9 cellular contexts compared by ENCODE assay signal in the genomic region with DNA sequence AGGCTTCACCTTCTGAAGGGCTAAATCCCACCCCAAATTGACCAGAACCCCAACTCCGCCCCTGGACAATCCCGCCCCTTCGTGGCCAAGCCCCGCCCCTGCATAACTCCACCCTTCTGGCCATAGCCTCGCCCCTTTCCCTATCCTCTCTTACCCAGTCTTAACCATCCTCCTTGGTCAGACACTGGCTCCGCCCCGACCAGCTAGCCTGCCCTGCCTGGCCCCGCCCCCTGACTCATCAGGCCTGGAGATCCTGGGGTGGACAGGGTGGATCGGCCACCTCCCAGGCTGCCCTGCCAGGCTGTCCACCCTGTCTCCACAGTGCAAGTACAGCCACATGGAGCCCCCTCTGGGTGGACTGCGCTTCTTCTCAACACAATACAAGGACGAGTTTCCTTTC. TPM values are rescaled to one million over a fixed set of nuclear protein-coding genes. Genes with fewer than 3 reads are reported as not detected.
A peak's percentile ranks its signal among the peaks of the same experiment; 100 is the strongest.
DNase-seq lines count a peak whose midpoint lies in the region; ATAC-seq and TF ChIP-seq lines count a peak whose summit lies in the region.
"Had no signal": no experiment of that assay in that cellular context is flagged by ENCODE, and none has a peak within 500 bp of the region (broad histone marks: within the 10 kb centered on the region; RNA-seq: fewer than 3 reads in every experiment).

No MANE protein-coding gene starts in this region.

- DNase-seq in stimulated activated CD4-positive, alpha-beta T cell treated with anti-CD3 and anti-CD28 coated beads, Interleukin-2, amount 100 ng/mL, for 24 hours, result peak; percentile 19 to 36
- DNase-seq in stimulated activated CD4-positive, alpha-beta T cell treated with anti-CD3 and anti-CD28 coated beads, Interleukin-4, amount 100 ng/mL, for 24 hours, result no peak
- peak; percentile 73 for DNase-seq in SK-N-SH
- DNase-seq in fibroblast of the conjunctiva (ENCODE audit: low read depth), result peak; percentile 75
- peak; percentile 82 for DNase-seq in sciatic nerve (ENCODE audit: low spot score)
- DNase-seq in globus pallidus (ENCODE audit: low spot score), result no peak
- DNase-seq in NCI-H510A (lab: John Stamatoyannopoulos, UW), result no peak
- no peak for DNase-seq in esophagus muscularis mucosa (ENCODE audit: extremely low spot score)

- H3K79me2 ChIP-seq in SK-N-SH (ENCODE audit: insufficient read depth), result no peaks in the 10 kb centered on the region

- intact Hi-C loops in sciatic nerve (cut with DNase I) (no loop called here), esophagus muscularis mucosa (cut with DNase I) (no loop called here)

- TF ChIP-seq RAD21 in SK-N-SH (IDR thresholded peaks at IDR 0.05; ENCODE audit: low read length), result no peak

- CTCF ChIA-PET in SK-N-SH (lab: Yijun Ruan, JAX), result no interaction called here

- peak overlapping the region; percentile 69; the same call in 1 of the 2 replicates for H2AFZ ChIP-seq in SK-N-SH (ENCODE audit: low read depth)

- H3K4me1 ChIP-seq in SK-N-SH (ENCODE audit: control insufficient read depth in 1 of 2, insufficient read depth in 2 of 2, low read depth in 1 of 2, low read length in 1 of 2), result peaks cover 0 to 13% of the 10 kb centered on the region in 2 experiments; a peak in 1 of 4 replicates
- peaks cover 6 to 33% (median 26%) of the 10 kb centered on the region in 4 donors for H3K4me1 ChIP-seq in esophagus muscularis mucosa

- POLR2A ChIA-PET in SK-N-SH (lab: Yijun Ruan, JAX), result no interaction called here

- H3K36me3 ChIP-seq in SK-N-SH (replicated peaks in 1 of 2; ENCODE audit: control insufficient read depth in 1 of 2, insufficient read depth in 2 of 2, low read length in 1 of 2), result no peaks in the 10 kb centered on the region
- H3K36me3 ChIP-seq in esophagus muscularis mucosa, result no peaks in the 10 kb centered on the region
- H3K36me3 ChIP-seq: neutrophil had no signal

- H3K4me3 ChIP-seq in SK-N-SH (ENCODE audit: low read depth in 2 of 2, low read length in 1 of 2) (no peak overlapping the region), esophagus muscularis mucosa (no peak overlapping the region)

- 18% methylated on average over 7 of the region's 11 CpGs for WGBS in SK-N-SH (ENCODE audit: low lambda C conversion rate)
- WGBS in esophagus muscularis mucosa, result 40% methylated on average over 10 of the region's 11 CpGs

- H3K9me3 ChIP-seq in SK-N-SH (no peaks in the 10 kb centered on the region), esophagus muscularis mucosa (no peaks in the 10 kb centered on the region)
- H3K9me3 ChIP-seq: neutrophil had no signal

- H3K27ac ChIP-seq in SK-N-SH (ENCODE audit: low read depth in 2 of 2, low read length in 1 of 2), result no peak overlapping the region; a peak in 1 of 4 replicates
- no peak overlapping the region for H3K27ac ChIP-seq in esophagus muscularis mucosa (replicated peaks in 1 of 4)
- H3K27ac ChIP-seq: neutrophil had no signal

- TF ChIP-seq EP300 in SK-N-SH (IDR thresholded peaks at IDR 0.05; ENCODE audit: borderline replicate concordance in 1 of 2, low read depth in 1 of 2, low read length in 1 of 2) (no peak), esophagus muscularis mucosa (IDR thresholded peaks at IDR 0.05) (no peak)

- no peaks in the 10 kb centered on the region for H3K9me2 ChIP-seq in SK-N-SH

- no peak for TF ChIP-seq POLR2A in esophagus muscularis mucosa (IDR thresholded peaks at IDR 0.05; ENCODE audit: low read depth)

- TF ChIP-seq CTCF in SK-N-SH (IDR thresholded peaks at IDR 0.05) (no peak), esophagus muscularis mucosa (IDR thresholded peaks at IDR 0.05) (no peak)

- no peaks in the 10 kb centered on the region for H3K27me3 ChIP-seq in SK-N-SH (ENCODE audit: insufficient read depth)
- peaks cover 0 to 31% (median 6%) of the 10 kb centered on the region in 4 donors for H3K27me3 ChIP-seq in esophagus muscularis mucosa

- peak; percentile 61 for ATAC-seq in sciatic nerve

- no peak overlapping the region for H3K4me2 ChIP-seq in SK-N-SH

- peaks cover 10% of the 10 kb centered on the region for H3F3A ChIP-seq in SK-N-SH (replicated peaks; ENCODE audit: insufficient read depth)

- no peaks in the 10 kb centered on the region for H4K20me1 ChIP-seq in SK-N-SH (ENCODE audit: insufficient read depth)

- H3K9ac ChIP-seq in SK-N-SH, result no peak overlapping the region

TF ChIP-seq in SK-N-SH, 30 proteins besides CTCF, POLR2A, EP300 and RAD21:
- TF ChIP-seq SMC3 (IDR thresholded peaks at IDR 0.05; ENCODE audit: low read depth, low read length) (no peak), JUND (IDR thresholded peaks at IDR 0.05) (no peak; the same call in 1 of the 2 replicates), GABPA (IDR thresholded peaks at IDR 0.05; ENCODE audit: low read depth) (no peak), FOSL2 (IDR thresholded peaks at IDR 0.05; ENCODE audit: borderline replicate concordance, low read depth) (peak; percentile 36; the same call in 1 of the 2 replicates)

RNA-seq across cellular contexts. Expression of gene ZNF358, which starts 8.0 kb away (rescaled TPM):
- 29.7 and 49.3 TPM in 2 replicates for polyA plus RNA-seq in SK-N-SH (2012; rRNA removed)
- polyA plus RNA-seq in SK-N-SH (2012; cell fraction: cytosol; rRNA removed), result 21.6 and 32.0 TPM in 2 replicates
- polyA plus RNA-seq in SK-N-SH (2012; cell fraction: nucleus; rRNA removed), result 28.1 and 53.6 TPM in 2 replicates
- total RNA-seq in sciatic nerve (47.6 TPM), esophagus muscularis mucosa (100 to 1,000 TPM in 3 of 4 donors, 10 to 100 TPM in 1; 95.4 to 168 (median 137) TPM)

RNA-seq across cellular contexts. Expression of gene MCOLN1, which starts 14.5 kb away (rescaled TPM):
- 28.4 and 28.9 TPM in 2 replicates for polyA plus RNA-seq in SK-N-SH (2012; rRNA removed)
- polyA plus RNA-seq in SK-N-SH (2012; cell fraction: cytosol; rRNA removed), result 10.6 and 12.9 TPM in 2 replicates
- polyA plus RNA-seq in SK-N-SH (2012; cell fraction: nucleus; rRNA removed), result 65.9 and 69.2 TPM in 2 replicates
- total RNA-seq in sciatic nerve (35.3 TPM), esophagus muscularis mucosa (10 to 100 TPM; 11.3 to 20.7 (median 14.4) TPM)

RNA-seq across cellular contexts. Expression of gene PEX11G, which starts 19.0 kb away (rescaled TPM):
- 6.1 and 6.4 TPM in 2 replicates for polyA plus RNA-seq in SK-N-SH (2012; rRNA removed)
- 3.9 and 5.3 TPM in 2 replicates for polyA plus RNA-seq in SK-N-SH (2012; cell fraction: cytosol; rRNA removed)
- polyA plus RNA-seq in SK-N-SH (2012; cell fraction: nucleus; rRNA removed), result 5.7 and 8.6 TPM in 2 replicates
- 4.7 TPM for total RNA-seq in sciatic nerve
- total RNA-seq in esophagus muscularis mucosa, result 1 to 10 TPM; 1.7 to 5.3 (median 3.7) TPM

RNA-seq across cellular contexts. Expression of gene PNPLA6, which starts 27.6 kb away (rescaled TPM):
- polyA plus RNA-seq in SK-N-SH (2012; rRNA removed), result 40.5 and 90.5 TPM in 2 replicates
- 24.6 and 35.9 TPM in 2 replicates for polyA plus RNA-seq in SK-N-SH (2012; cell fraction: cytosol; rRNA removed)
- polyA plus RNA-seq in SK-N-SH (2012; cell fraction: nucleus; rRNA removed), result 203 and 312 TPM in 2 replicates
- 133 TPM for total RNA-seq in sciatic nerve
- 100 to 1,000 TPM in 2 of 4 donors, 10 to 100 TPM in 2; 58.1 to 156 (median 85.7) TPM for total RNA-seq in esophagus muscularis mucosa

Comparison
In these comparisons a context has a peak if more than half of its experiments do, and no peak if none do; other contexts are left out.
1. DNase-seq: peak in stimulated activated CD4-positive, alpha-beta T cell treated with anti-CD3 and anti-CD28 coated beads, Interleukin-2, amount 100 ng/mL, for 24 hours (2 of 2), SK-N-SH (single experiment), fibroblast of the conjunctiva (single experiment) and sciatic nerve (single experiment); none in stimulated activated CD4-positive, alpha-beta T cell treated with anti-CD3 and anti-CD28 coated beads, Interleukin-4, amount 100 ng/mL, for 24 hours (single experiment), globus pallidus (single experiment), NCI-H510A (single experiment) and esophagus muscularis mucosa (single experiment).